Comparison of ENCODE assay signal across 1 cellular context in genomic region chr3:52523386-52524257, GRCh38.
TF ChIP-seq lines count a peak whose summit lies in the region.

No MANE protein-coding gene starts in this region.

TF ChIP-seq in HepG2, 621 proteins besides CTCF, POLR2A, EP300 and RAD21:
- TF ChIP-seq KDM2A (CRISPR knock-in tag; IDR thresholded peaks at IDR 0.05; ENCODE audit: borderline replicate concordance, low read depth): peak; percentile 51; the same call in 1 of the 2 replicates
- TF ChIP-seq ZNF740 (CRISPR knock-in tag; IDR thresholded peaks at IDR 0.05): 0 out of 2 replicates have a peak, but pooled peaks have one; percentile 24
- TF ChIP-seq AGO1 (IDR thresholded peaks at IDR 0.05; ENCODE audit: low read depth, low read length, poor library complexity, severe bottlenecking): peak; percentile 82
- TF ChIP-seq, protein P1, sequence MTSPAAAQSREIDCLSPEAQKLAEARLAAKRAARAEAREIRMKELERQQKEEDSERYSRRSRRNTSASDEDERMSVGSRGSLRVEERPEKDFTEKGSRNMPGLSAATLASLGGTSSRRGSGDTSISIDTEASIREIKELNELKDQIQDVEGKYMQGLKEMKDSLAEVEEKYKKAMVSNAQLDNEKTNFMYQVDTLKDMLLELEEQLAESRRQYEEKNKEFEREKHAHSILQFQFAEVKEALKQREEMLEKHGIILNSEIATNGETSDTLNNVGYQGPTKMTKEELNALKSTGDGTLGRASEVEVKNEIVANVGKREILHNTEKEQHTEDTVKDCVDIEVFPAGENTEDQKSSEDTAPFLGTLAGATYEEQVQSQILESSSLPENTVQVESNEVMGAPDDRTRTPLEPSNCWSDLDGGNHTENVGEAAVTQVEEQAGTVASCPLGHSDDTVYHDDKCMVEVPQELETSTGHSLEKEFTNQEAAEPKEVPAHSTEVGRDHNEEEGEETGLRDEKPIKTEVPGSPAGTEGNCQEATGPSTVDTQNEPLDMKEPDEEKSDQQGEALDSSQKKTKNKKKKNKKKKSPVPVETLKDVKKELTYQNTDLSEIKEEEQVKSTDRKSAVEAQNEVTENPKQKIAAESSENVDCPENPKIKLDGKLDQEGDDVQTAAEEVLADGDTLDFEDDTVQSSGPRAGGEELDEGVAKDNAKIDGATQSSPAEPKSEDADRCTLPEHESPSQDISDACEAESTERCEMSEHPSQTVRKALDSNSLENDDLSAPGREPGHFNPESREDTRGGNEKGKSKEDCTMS (CRISPR knock-in tag; conservative IDR thresholded peaks at IDR 0.05): no peak
- peak; percentile 26; the same call in 1 of the 2 replicates for TF ChIP-seq ZC3H13 (CRISPR knock-in tag; IDR thresholded peaks at IDR 0.05)
- peak; percentile 48; the same call in 1 of the 2 replicates for TF ChIP-seq ZBTB33 (CRISPR knock-in tag; IDR thresholded peaks at IDR 0.05)
- TF ChIP-seq ZFP91 (CRISPR knock-in tag; IDR thresholded peaks at IDR 0.05; ENCODE audit: borderline replicate concordance): 0 out of 2 replicates have a peak, but pooled peaks have one; percentile 39
- TF ChIP-seq, protein P2, sequence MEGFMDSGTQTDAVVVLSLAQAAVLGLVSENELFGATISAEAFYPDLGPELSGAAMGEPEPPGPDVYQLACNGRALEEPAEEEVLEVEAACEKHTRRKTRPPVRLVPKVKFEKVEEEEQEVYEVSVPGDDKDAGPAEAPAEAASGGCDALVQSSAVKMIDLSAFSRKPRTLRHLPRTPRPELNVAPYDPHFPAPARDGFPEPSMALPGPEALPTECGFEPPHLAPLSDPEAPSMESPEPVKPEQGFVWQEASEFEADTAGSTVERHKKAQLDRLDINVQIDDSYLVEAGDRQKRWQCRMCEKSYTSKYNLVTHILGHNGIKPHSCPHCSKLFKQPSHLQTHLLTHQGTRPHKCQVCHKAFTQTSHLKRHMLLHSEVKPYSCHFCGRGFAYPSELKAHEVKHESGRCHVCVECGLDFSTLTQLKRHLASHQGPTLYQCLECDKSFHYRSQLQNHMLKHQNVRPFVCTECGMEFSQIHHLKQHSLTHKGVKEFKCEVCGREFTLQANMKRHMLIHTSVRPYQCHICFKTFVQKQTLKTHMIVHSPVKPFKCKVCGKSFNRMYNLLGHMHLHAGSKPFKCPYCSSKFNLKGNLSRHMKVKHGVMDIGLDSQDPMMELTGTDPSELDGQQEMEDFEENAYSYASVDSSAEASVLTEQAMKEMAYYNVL (CRISPR knock-in tag; IDR thresholded peaks at IDR 0.05; ENCODE audit: borderline replicate concordance): no peak
- TF ChIP-seq ARNTL (CRISPR knock-in tag; IDR thresholded peaks at IDR 0.05): no peak
- peak; percentile 48 for TF ChIP-seq RBFOX2 (IDR thresholded peaks at IDR 0.05; ENCODE audit: low read depth, low read length)
- peak; percentile 96 for TF ChIP-seq AGO2 (optimal IDR thresholded peaks at IDR 0.05; ENCODE audit: low read depth, low read length)
